34 cellular contexts compared by ENCODE assay signal in the genomic region with DNA sequence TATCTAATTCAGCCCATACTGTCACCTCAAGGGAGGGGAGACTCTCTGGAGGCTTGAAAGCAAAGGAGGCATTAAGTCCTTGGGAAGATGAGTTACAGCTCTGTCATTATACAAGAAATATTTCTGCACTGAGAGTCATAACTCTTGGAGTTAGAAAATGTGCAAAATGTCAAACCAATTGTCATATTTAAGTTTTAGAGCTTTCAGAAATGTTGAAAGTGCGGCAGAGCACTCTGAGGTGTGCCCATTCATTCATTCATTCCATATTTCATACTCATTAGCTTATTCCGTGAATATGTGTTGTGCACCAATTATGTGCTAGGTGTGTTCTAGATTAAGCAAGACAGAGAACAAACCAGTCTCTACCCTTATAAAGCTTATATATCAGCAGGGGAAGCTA.
"Had no signal": no experiment of that assay in that cellular context is flagged by ENCODE, and none has a peak within 500 bp of the region (broad histone marks: within the 10 kb centered on the region; RNA-seq: fewer than 3 reads in every experiment).

No MANE protein-coding gene starts in this region.

- H3K4me3 ChIP-seq: MG63 had no signal

- H3K36me3 ChIP-seq: MG63 had no signal

- H3K27me3 ChIP-seq: MG63 had no signal

- DNase-seq: Karpas-422, Kasumi-1, MG63, MM.1S, MV-4-11, NCI-H1048, NCI-H1092, NCI-H1092 treated with DMSO at 0.1 percent for 48 hours, NCI-H1105, NCI-H1105 treated with DMSO at 0.1 percent for 48 hours, NCI-H1417, NCI-H1417 treated with DMSO at 0.1 percent for 48 hours, NCI-H1436, NCI-H1436 treated with DMSO at 0.1 percent for 48 hours, NCI-H146, NCI-H1694, NCI-H1694 treated with DMSO at 0.1 percent for 48 hours, NCI-H187, NCI-H187 treated with DMSO at 0.1 percent for 48 hours, NCI-H1930, NCI-H2029, NCI-H2029 treated with DMSO at 0.1 percent for 48 hours, NCI-H2081, NCI-H2081 treated with DMSO at 0.1 percent for 48 hours, NCI-H2107, NCI-H2171, NCI-H2171 treated with DMSO at 0.1 percent for 48 hours, NCI-H2227 treated with DMSO at 0.1 percent for 48 hours, NCI-H226, NCI-H345, NCI-H446, NCI-H446 treated with DMSO at 0.1 percent for 48 hours, NCI-H510A, NCI-H510A treated with DMSO at 0.1 percent for 48 hours had no signal

- H3K9me3 ChIP-seq: MG63 had no signal
